ENCODE assay signal across 14 cellular contexts in the genomic region with DNA sequence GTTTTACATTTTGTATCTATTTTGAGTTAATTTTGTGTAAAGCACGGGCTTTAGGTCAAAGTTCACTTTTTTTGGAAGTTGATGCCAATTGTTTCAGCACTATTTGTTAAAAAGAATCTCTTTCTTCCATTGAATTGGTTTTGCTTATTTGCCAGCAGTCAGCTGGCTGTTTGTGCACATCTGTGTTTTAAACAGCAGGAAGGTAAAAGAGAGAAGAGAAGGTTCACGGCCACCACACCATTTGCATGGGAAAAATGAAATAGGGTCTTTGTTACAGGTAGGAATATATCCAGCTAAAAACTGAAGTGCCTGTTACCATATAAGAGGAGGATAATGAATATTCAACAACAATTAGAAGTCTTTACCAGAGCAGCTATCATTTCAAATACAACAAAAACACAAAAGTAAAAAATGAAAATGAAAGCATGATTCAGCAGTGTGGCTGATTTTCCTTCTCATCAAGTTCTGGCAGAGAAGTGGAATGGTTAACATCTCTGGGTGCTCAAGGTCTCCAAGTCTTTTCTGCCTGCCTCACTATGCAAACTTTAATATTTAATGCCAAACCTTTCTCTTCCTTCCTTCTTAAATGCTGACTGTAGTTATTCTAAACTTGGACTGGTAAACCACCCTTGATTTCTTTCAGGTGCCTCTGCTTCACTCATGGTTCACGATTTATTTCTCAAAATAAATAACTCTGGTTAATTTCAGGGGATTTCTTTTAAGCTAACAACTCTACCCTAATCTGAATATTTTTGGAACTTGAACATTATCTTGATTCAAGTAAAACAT.
A peak's percentile ranks its signal among the peaks of the same experiment; 100 is the strongest.
DNase-seq lines count a peak whose midpoint lies in the region; ATAC-seq, FAIRE-seq and TF ChIP-seq lines count a peak whose summit lies in the region.
"Had no signal": no experiment of that assay in that cellular context is flagged by ENCODE, and none has a peak within 500 bp of the region (broad histone marks: within the 10 kb centered on the region; RNA-seq: fewer than 3 reads in every experiment).

No MANE protein-coding gene starts in this region.

- CTCF ChIA-PET in K562 (lab: Yijun Ruan, JAX; ENCODE audit: low intra/inter-chr PET ratio): no interaction called here

- no peak overlapping the region for H3K9ac ChIP-seq in K562 (ENCODE audit: insufficient read depth in 1 of 2, low read depth in 2 of 2, low read length in 2 of 2)

- H3K4me1 ChIP-seq in K562 (replicated peaks in 1 of 2; ENCODE audit: control insufficient read depth in 2 of 2, insufficient read depth in 2 of 2, low read length in 2 of 2) (no peaks in the 10 kb centered on the region), gastrocnemius medialis (no peaks in the 10 kb centered on the region)

- TF ChIP-seq RAD21 in K562 (CRISPR knock-in tag; conservative IDR thresholded peaks at IDR 0.05 in 1 of 2, IDR thresholded peaks at IDR 0.05 in 1 of 2): no peak

- no peaks in the 10 kb centered on the region for H4K20me1 ChIP-seq in K562 (replicated peaks; ENCODE audit: control insufficient read depth, insufficient read depth, low read length)

- no peak for DNase-seq in K562 (ENCODE audit: extremely low read depth in 1 of 4, low spot score in 3 of 4)
- no peak for DNase-seq in KBM-7
- DNase-seq in gastrocnemius medialis: no peak
- no peak for DNase-seq in SHP77 (lab: John Stamatoyannopoulos, UW)
- DNase-seq in SIG-M5 (lab: John Stamatoyannopoulos, UW): no peak
- DNase-seq: COR-L47, islet precursor cell, natural killer cell, NCI-H1092 had no signal

- ATAC-seq in GM18505 (IDR thresholded peaks at IDR 0.05; ENCODE audit: unreplicated experiment) (peak; percentile 63), GM21526 (IDR thresholded peaks at IDR 0.05; ENCODE audit: low FRiP score, unreplicated experiment) (peak; percentile 57), HG03196 (IDR thresholded peaks at IDR 0.05; ENCODE audit: unreplicated experiment) (peak; percentile 60), K562 (no peak), gastrocnemius medialis (no peak)
- ATAC-seq: natural killer cell; stimulated activated effector memory CD8-positive, alpha-beta T cell treated with anti-CD3 and anti-CD28 coated beads, Interleukin-12 subunit alpha, Interleukin-12 subunit beta, amount 100 ng/mL, for 72 hours had no signal

- H3K27me3 ChIP-seq in K562 (ENCODE audit: control insufficient read depth in 2 of 2, insufficient read depth in 2 of 2, low read length in 2 of 2) (no peaks in the 10 kb centered on the region), gastrocnemius medialis (no peaks in the 10 kb centered on the region)
- H3K27me3 ChIP-seq: cardiac muscle cell had no signal

- H3K4me3 ChIP-seq in K562 (no peak overlapping the region), gastrocnemius medialis (no peak overlapping the region)
- H3K4me3 ChIP-seq: cardiac muscle cell had no signal

- no peak for TF ChIP-seq POLR2A in GM18505 (IDR thresholded peaks at IDR 0.05; ENCODE audit: borderline replicate concordance, extremely low read depth, insufficient read depth, insufficient read length)
- no peak for TF ChIP-seq POLR2A in K562 (conservative IDR thresholded peaks at IDR 0.05)
- no peak for TF ChIP-seq POLR2A in gastrocnemius medialis (IDR thresholded peaks at IDR 0.05)

- intact Hi-C loops in K562 (cut with micrococcal nuclease): no loop called here
- intact Hi-C loops in gastrocnemius medialis (cut with DNase I; ENCODE audit: low total_unique reads): no loop called here

- H3K9me3 ChIP-seq in K562 (replicated peaks; ENCODE audit: control insufficient read depth, insufficient read depth, low read depth, low read length) (0 out of 2 replicates have a peak, but pooled peaks cover 3% of the 10 kb centered on the region), gastrocnemius medialis (no peaks in the 10 kb centered on the region)

- WGBS in K562 (ENCODE audit: insufficient coverage, low coverage, missing lambda C conversion rate): 0% methylated on average over 3 of the region's 3 CpGs

- TF ChIP-seq CTCF in K562 (IDR thresholded peaks at IDR 0.05 in 2 of 3, conservative IDR thresholded peaks at IDR 0.05 in 1 of 3; ENCODE audit: insufficient read depth in 2 of 3, low read depth in 1 of 3, low read length in 3 of 3): no peak
- TF ChIP-seq CTCF in gastrocnemius medialis (IDR thresholded peaks at IDR 0.05 in 4 of 5, conservative IDR thresholded peaks at IDR 0.05 in 1 of 5): no peak

- no peak for FAIRE-seq in K562 (lab: Jason Lieb, UNC)

- H3K36me3 ChIP-seq in K562 (ENCODE audit: control insufficient read depth, insufficient read depth, low read length): no peaks in the 10 kb centered on the region
- no peaks in the 10 kb centered on the region for H3K36me3 ChIP-seq in gastrocnemius medialis
- H3K36me3 ChIP-seq: cardiac muscle cell had no signal

- no TSS peak for BruUV-seq in K562 (replicated peaks; lab: Mats Ljungman, UMichigan)

- POLR2A ChIA-PET in K562 (lab: Yijun Ruan, JAX): interaction anchor here (0.6 kb wide), 1 partner anchor 15 kb away, joined by 3 read pairs; no protein-coding TSS in a partner anchor

- H3K9me1 ChIP-seq in K562 (ENCODE audit: control insufficient read depth, insufficient read depth, low read length): no peaks in the 10 kb centered on the region

- H2AFZ ChIP-seq in K562 (ENCODE audit: low read depth, low read length): no peak overlapping the region

- H3K79me2 ChIP-seq in K562 (ENCODE audit: control insufficient read depth, insufficient read depth, low read length): no peaks in the 10 kb centered on the region

- no peak overlapping the region for H3K4me2 ChIP-seq in K562 (ENCODE audit: insufficient read depth, low read length)

- H3K27ac ChIP-seq in K562 (ENCODE audit: extremely low read depth, low read depth, low read length) (no peak overlapping the region), gastrocnemius medialis (no peak overlapping the region)
- H3K27ac ChIP-seq: cardiac muscle cell had no signal

- no peak for TF ChIP-seq EP300 in K562 (IDR thresholded peaks at IDR 0.05; ENCODE audit: low read length)

- in situ Hi-C loops in K562 (cut with MboI): no loop called here
- in situ Hi-C loops in KBM-7 (cut with MboI; ENCODE audit: low pct_unique_long_range_greater_than_20kb, low sequenced_read_pairs): no loop called here
- in situ Hi-C loops in gastrocnemius medialis (cut with MboI; ENCODE audit: low sequenced_read_pairs in 4 of 4): no loop called here

TF ChIP-seq in K562, 482 proteins besides CTCF, POLR2A, EP300 and RAD21:
- 0 out of 2 replicates have a peak, but pooled peaks have one; percentile 11 for TF ChIP-seq ZNF316 (IDR thresholded peaks at IDR 0.05)
- TF ChIP-seq ZSCAN29 (IDR thresholded peaks at IDR 0.05): no peak
- TF ChIP-seq CREB5 (CRISPR knock-in tag; IDR thresholded peaks at IDR 0.05): no peak
- no peak for TF ChIP-seq ATF4 (CRISPR knock-in tag; IDR thresholded peaks at IDR 0.05)

Comparison
In these comparisons a context has a peak if more than half of its experiments do, and no peak if none do; other contexts are left out.
1. ATAC-seq: peak in GM18505 (single experiment), GM21526 (single experiment) and HG03196 (single experiment); none in K562 (single experiment) and gastrocnemius medialis (0 of 2).